Comparison of ENCODE assay signal across 2 cellular contexts in genomic region chr20:64189530-64189966, GRCh38.
TF ChIP-seq lines count a peak whose summit lies in the region.

No MANE protein-coding gene starts in this region.

TF ChIP-seq in HepG2, 621 proteins besides CTCF, POLR2A, EP300 and RAD21 (continues in another document):
- no peak for TF ChIP-seq ZNF740 (CRISPR knock-in tag; IDR thresholded peaks at IDR 0.05)
- TF ChIP-seq CHD2 (IDR thresholded peaks at IDR 0.05; ENCODE audit: low read depth, low read length): no peak; the same call in 1 of the 2 replicates
- peak; percentile 6; the same call in 1 of the 2 replicates for TF ChIP-seq KMT2B (CRISPR knock-in tag; IDR thresholded peaks at IDR 0.05)
- TF ChIP-seq ZBTB4 (CRISPR knock-in tag; IDR thresholded peaks at IDR 0.05; ENCODE audit: borderline replicate concordance): peak; percentile 14; the same call in 1 of the 2 replicates
- no peak for TF ChIP-seq ZBTB25 (CRISPR knock-in tag; IDR thresholded peaks at IDR 0.05)
- TF ChIP-seq AKAP8 (CRISPR knock-in tag; IDR thresholded peaks at IDR 0.05): 0 out of 2 replicates have a peak, but pooled peaks have one; percentile 37
- no peak for TF ChIP-seq SP2 (CRISPR knock-in tag; IDR thresholded peaks at IDR 0.05)
- no peak for TF ChIP-seq ZNF431 (CRISPR knock-in tag; IDR thresholded peaks at IDR 0.05; ENCODE audit: borderline replicate concordance, low read depth)
- TF ChIP-seq ZNF329 (CRISPR knock-in tag; IDR thresholded peaks at IDR 0.05; ENCODE audit: low read depth): no peak
- 0 out of 2 replicates have a peak, but pooled peaks have one; percentile 5 for TF ChIP-seq ZNF501 (CRISPR knock-in tag; IDR thresholded peaks at IDR 0.05)
- no peak for TF ChIP-seq ZNF547 (CRISPR knock-in tag; IDR thresholded peaks at IDR 0.05)
- TF ChIP-seq FIP1L1 (IDR thresholded peaks at IDR 0.05; ENCODE audit: borderline replicate concordance, insufficient read depth, low read depth, low read length): no peak
- no peak for TF ChIP-seq SNRNP70 (IDR thresholded peaks at IDR 0.05; ENCODE audit: low read depth, low read length)
- no peak for TF ChIP-seq PHB2 (IDR thresholded peaks at IDR 0.05; ENCODE audit: partially characterized antibody)
- no peak; the same call in 1 of the 2 replicates for TF ChIP-seq ZFY (CRISPR knock-in tag; IDR thresholded peaks at IDR 0.05)
- peak; percentile 15; the same call in 1 of the 2 replicates for TF ChIP-seq ZBTB7B (CRISPR knock-in tag; IDR thresholded peaks at IDR 0.05)
- TF ChIP-seq AFF4 (CRISPR knock-in tag; IDR thresholded peaks at IDR 0.05): no peak
- TF ChIP-seq MAFF (IDR thresholded peaks at IDR 0.05; ENCODE audit: low read depth, low read length): peak; percentile 90
- peak; percentile 58; the same call in 1 of the 2 replicates for TF ChIP-seq GTF3A (CRISPR knock-in tag; conservative IDR thresholded peaks at IDR 0.05)

TF ChIP-seq in H1, 55 proteins besides CTCF, POLR2A, EP300 and RAD21:
- no peak for TF ChIP-seq HDAC6 (IDR thresholded peaks at IDR 0.05; ENCODE audit: low read depth, low read length)
- TF ChIP-seq ATF2 (IDR thresholded peaks at IDR 0.05; ENCODE audit: low read length): no peak
- peak; percentile 21; the same call in 1 of the 2 replicates for TF ChIP-seq MAFK (IDR thresholded peaks at IDR 0.05; ENCODE audit: low read depth, low read length)
